ENCODE assay signal across 8 cellular contexts in the genomic region with DNA sequence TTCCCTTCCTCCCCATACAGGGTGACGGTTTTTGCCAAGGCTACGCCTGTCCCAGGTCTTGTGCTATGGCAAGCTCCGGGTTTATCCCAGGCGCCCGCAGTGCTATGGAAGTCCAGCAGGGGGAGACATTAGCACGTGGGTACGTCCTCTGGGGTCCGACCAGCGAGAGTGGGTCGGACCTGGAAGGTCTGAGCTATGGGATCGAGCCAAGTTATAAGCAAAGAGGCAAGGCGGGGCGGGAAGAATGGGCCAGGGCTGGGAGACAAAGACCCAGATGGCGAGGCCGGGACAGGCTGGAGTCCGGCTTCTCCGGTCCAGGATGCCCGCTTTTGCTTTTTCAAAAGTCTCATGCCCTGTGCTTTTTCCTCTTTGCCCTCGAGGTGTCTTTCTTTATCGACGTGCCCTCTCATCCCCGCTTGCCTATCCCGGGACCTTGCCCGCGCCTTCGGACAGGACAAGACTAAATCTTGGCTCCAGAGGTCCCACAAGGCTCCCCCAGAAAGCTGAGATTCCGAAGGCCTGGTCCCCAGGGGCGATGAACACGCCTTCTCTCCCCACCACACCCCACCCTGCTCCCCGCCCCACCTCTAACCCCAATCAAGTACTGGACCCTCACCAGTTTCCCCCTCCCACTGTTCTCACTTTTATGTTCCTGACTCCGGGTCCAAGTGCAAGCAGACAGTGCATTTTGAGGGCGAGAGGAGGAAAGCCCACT. TPM values are rescaled to one million over a fixed set of nuclear protein-coding genes. Genes with fewer than 3 reads are reported as not detected.
DNase-seq lines count a peak whose midpoint lies in the region; ATAC-seq and TF ChIP-seq lines count a peak whose summit lies in the region.

No MANE protein-coding gene starts in this region.

- no peaks in the 10 kb centered on the region for H4K20me1 ChIP-seq in DND-41 (ENCODE audit: insufficient read depth, low read length)

- H3K27ac ChIP-seq in DND-41 (ENCODE audit: low read length), result peak overlapping the region; percentile 59; the same call in 1 of the 2 replicates
- peak overlapping the region; percentile 67 to 85 for H3K27ac ChIP-seq in coronary artery
- peak overlapping the region; percentile 33 to 76 for H3K27ac ChIP-seq in left lung

- H3K4me1 ChIP-seq in DND-41 (ENCODE audit: insufficient read depth, low read length), result peaks cover 36% of the 10 kb centered on the region
- H3K4me1 ChIP-seq in left lung, result peaks cover 0 to 13% of the 10 kb centered on the region in 2 donors

- intact Hi-C loops in left lung (cut with DNase I), result loop anchor here (10.0 kb wide), 3 partner anchors 397 to 557 kb away; no protein-coding TSS in a partner anchor

- H3K4me2 ChIP-seq in DND-41 (ENCODE audit: insufficient read depth, low read length), result peak overlapping the region; percentile 82

- DNase-seq in DND-41 (peak; percentile 76), NCI-H226 (peak; percentile 65), coronary artery (ENCODE audit: low spot score) (peak; percentile 86), left lung (peak; percentile 78 to 88)
- peak; percentile 83 for DNase-seq in activated CD4-positive, alpha-beta T cell treated with anti-CD3 and anti-CD28 coated beads for 48 hours
- DNase-seq in stimulated activated CD4-positive, alpha-beta T cell treated with anti-CD3 and anti-CD28 coated beads, Interleukin-1b, Interleukin-23, amount 100 ng/mL, for 4 hours (ENCODE audit: low read depth in 2 of 2), result peak; percentile 67 to 70

- H3K9me3 ChIP-seq in DND-41 (ENCODE audit: insufficient read depth, low read length, severe bottlenecking) (no peaks in the 10 kb centered on the region), left lung (no peaks in the 10 kb centered on the region)

- ATAC-seq in DND-41 (ENCODE audit: insufficient read depth, low read depth) (peak; percentile 58), HG02763 (IDR thresholded peaks at IDR 0.05; ENCODE audit: unreplicated experiment) (peak; percentile 40), left lung (peak; percentile 67), GM21737 (IDR thresholded peaks at IDR 0.05; ENCODE audit: unreplicated experiment) (no peak)

- H2AFZ ChIP-seq in DND-41 (ENCODE audit: low read depth, low read length), result peak overlapping the region; percentile 90

- H3K4me3 ChIP-seq in DND-41 (ENCODE audit: low read depth in 1 of 2, low read length in 2 of 2), result peak overlapping the region; percentile 13 to 81; a peak in 3 of 4 replicates
- H3K4me3 ChIP-seq in coronary artery, result peak overlapping the region; percentile 71
- peak overlapping the region in 1 of 2 donors; percentile 67 for H3K4me3 ChIP-seq in left lung

- H3K27me3 ChIP-seq in DND-41 (ENCODE audit: insufficient read depth, low read length, poor library complexity) (no peaks in the 10 kb centered on the region), left lung (peaks cover 0 to 17% of the 10 kb centered on the region in 2 donors)

- peak; percentile 84 for TF ChIP-seq CTCF in DND-41 (IDR thresholded peaks at IDR 0.05; ENCODE audit: borderline replicate concordance, extremely low read depth, low read length, poor library complexity, severe bottlenecking)
- peak; percentile 80 for TF ChIP-seq CTCF in coronary artery (IDR thresholded peaks at IDR 0.05)
- peak; percentile 72 to 87 for TF ChIP-seq CTCF in left lung (IDR thresholded peaks at IDR 0.05)

- H3K36me3 ChIP-seq in DND-41 (ENCODE audit: insufficient read depth, low read length), result no peaks in the 10 kb centered on the region
- H3K36me3 ChIP-seq in left lung, result no peaks in the 10 kb centered on the region

- H3K9ac ChIP-seq in DND-41 (ENCODE audit: low read depth, low read length), result peak overlapping the region; percentile 65

- peaks cover 8% of the 10 kb centered on the region for H3K79me2 ChIP-seq in DND-41 (ENCODE audit: insufficient read depth, low read length)

RNA-seq across cellular contexts. Expression of gene EFNB1, which starts 0.8 kb away (rescaled TPM):
- total RNA-seq in left lung, result 10 to 100 TPM; 34.8 to 44.3 TPM
